8 cellular contexts compared by ENCODE assay signal in genomic region chr1:23554481-23555224, GRCh38. TPM values are rescaled to one million over a fixed set of nuclear protein-coding genes. Genes with fewer than 3 reads are reported as not detected.
DNase-seq lines count a peak whose midpoint lies in the region; ATAC-seq and TF ChIP-seq lines count a peak whose summit lies in the region.

No MANE protein-coding gene starts in this region.

- TF ChIP-seq CTCF in GM12872 (IDR thresholded peaks at IDR 0.05; ENCODE audit: insufficient read depth, low read depth, low read length) (peak; percentile 45; the same call in 1 of the 3 replicates), vagina (IDR thresholded peaks at IDR 0.05) (no peak)

- no peaks in the 10 kb centered on the region for H3K27me3 Mint-ChIP-seq in T-cell

- POLR2A ChIA-PET in T-cell (lab: Charles Lee): interaction anchor here (0.6 to 0.7 kb wide), 5 partner anchors 22 to 137 kb away, joined by 4 to 9 read pairs (median 5); no protein-coding TSS in a partner anchor

- DNase-seq in NCI-H1417 (lab: John Stamatoyannopoulos, UW) (peak; percentile 96 to 98 (median 97)), T-cell (peak; percentile 71 to 91 (median 83)), amniotic stem cell (lab: John Stamatoyannopoulos, UW) (peak; percentile 68), right cardiac atrium (peak; percentile 89 to 96 (median 95)), vagina (ENCODE audit: extremely low spot score in 2 of 2) (no peak)

- no peaks in the 10 kb centered on the region for H3K4me1 ChIP-seq in right cardiac atrium (ENCODE audit: control insufficient read depth, insufficient read depth, low read length)
- H3K4me1 ChIP-seq in rectal smooth muscle tissue (ENCODE audit: control insufficient read depth, insufficient read depth, low read length): peaks cover 4% of the 10 kb centered on the region
- peaks cover 47% of the 10 kb centered on the region for H3K4me1 ChIP-seq in vagina

- intact Hi-C loops in right cardiac atrium (cut with DNase I) (no loop called here), vagina (cut with DNase I) (no loop called here)

- CTCF ChIA-PET in T-cell (lab: Charles Lee): interaction anchor here (0.5 to 3.5 kb wide), 25 partner anchors 8 to 981 kb away, joined by 3 to 31 read pairs (median 4); partner anchors contain the start of genes ASAP3 (in 1 of the 2) and E2F2 (in 1 of the 2)

- peaks cover 8% of the 10 kb centered on the region for H3K36me3 Mint-ChIP-seq in T-cell

- peak overlapping the region; percentile 99 for H3K27ac ChIP-seq in right cardiac atrium (ENCODE audit: low read length)
- H3K27ac ChIP-seq in rectal smooth muscle tissue (ENCODE audit: low read depth, low read length): peak overlapping the region; percentile 81
- peak overlapping the region; percentile 86 for H3K27ac ChIP-seq in vagina

- H3K36me3 ChIP-seq in rectal smooth muscle tissue (ENCODE audit: control insufficient read depth, insufficient read depth, low read length) (no peaks in the 10 kb centered on the region), vagina (no peaks in the 10 kb centered on the region)

- H3K4me3 Mint-ChIP-seq in T-cell: peak overlapping the region; percentile 85 to 96 (median 95)

- H3K27me3 ChIP-seq in right cardiac atrium (ENCODE audit: control insufficient read depth, insufficient read depth) (no peaks in the 10 kb centered on the region), rectal smooth muscle tissue (ENCODE audit: control insufficient read depth, insufficient read depth, low read length) (no peaks in the 10 kb centered on the region), vagina (no peaks in the 10 kb centered on the region)

- WGBS in right cardiac atrium: 1% methylated on average over 77 of the region's 77 CpGs

- H3K4me3 ChIP-seq in right cardiac atrium (ENCODE audit: low read length): peak overlapping the region; percentile 89
- H3K4me3 ChIP-seq in rectal smooth muscle tissue (ENCODE audit: low read length): peak overlapping the region; percentile 80
- peak overlapping the region; percentile 65 to 71 for H3K4me3 ChIP-seq in vagina

- peak overlapping the region; percentile 78 for H3K9ac ChIP-seq in rectal smooth muscle tissue (ENCODE audit: low read length)

- no peaks in the 10 kb centered on the region for H3K9me3 ChIP-seq in right cardiac atrium (ENCODE audit: control insufficient read depth, low read length)
- no peaks in the 10 kb centered on the region for H3K9me3 ChIP-seq in vagina

- H3K27ac Mint-ChIP-seq in T-cell: peak overlapping the region; percentile 94 to 96

- peak in 1 of 2 donors; percentile 79 for TF ChIP-seq POLR2A in vagina (IDR thresholded peaks at IDR 0.05)

- ATAC-seq in HG02588 (IDR thresholded peaks at IDR 0.05; ENCODE audit: unreplicated experiment) (peak; percentile 44), T-cell (replicated peaks in 1 of 4) (peak; percentile 74 to 83 (median 76)), right cardiac atrium (peak; percentile 68 to 77)

- H3K4me1 Mint-ChIP-seq in T-cell: peaks cover 49 to 56% (median 54%) of the 10 kb centered on the region in 3 donors

- no peaks in the 10 kb centered on the region for H3K9me3 Mint-ChIP-seq in T-cell

RNA-seq across cellular contexts. Expression of gene ID3, which starts 4.6 kb away (rescaled TPM):
- 10 to 100 TPM; 20.7 to 99.7 (median 81.3) TPM for total RNA-seq in T-cell
- total RNA-seq in right cardiac atrium: 100 to 1,000 TPM; 162 to 225 (median 179) TPM
- polyA plus RNA-seq in right cardiac atrium: 208 TPM
- 358 TPM for total RNA-seq in vagina

RNA-seq across cellular contexts. Expression of gene E2F2, which starts 23.6 kb away (rescaled TPM):
- total RNA-seq in T-cell (1 to 10 TPM; 1.7 to 3.1 (median 2.5) TPM), right cardiac atrium (under 1 TPM in 3 of 4 donors, not detected in 1; 0.06 to 0.82 (median 0.40) TPM), vagina (2.9 TPM)
- 0.05 TPM for polyA plus RNA-seq in right cardiac atrium

Comparison
In these comparisons a context has a peak if more than half of its experiments do, and no peak if none do; other contexts are left out.
1. DNase-seq: peak in NCI-H1417 (3 of 3), T-cell (34 of 34), amniotic stem cell (single experiment) and right cardiac atrium (3 of 3); none in vagina (0 of 2).
2. Peak in every context shown above with its lines, with median percentiles within 50 percentile points of each other: ATAC-seq, H3K27ac ChIP-seq and H3K4me3 ChIP-seq.